Comparison of ENCODE assay signal across 8 cellular contexts in genomic region chr11:18383388-18384156, GRCh38. TPM values are rescaled to one million over a fixed set of nuclear protein-coding genes. Genes with fewer than 3 reads are reported as not detected.
DNase-seq lines count a peak whose midpoint lies in the region; ATAC-seq and TF ChIP-seq lines count a peak whose summit lies in the region.

No MANE protein-coding gene starts in this region.

- no peaks in the 10 kb centered on the region for H3K9me3 ChIP-seq in KOPT-K1 (ENCODE audit: insufficient read depth, low read length, poor library complexity, severe bottlenecking)

- DNase-seq in GM12865 (ENCODE audit: low read depth), result peak; percentile 86
- DNase-seq in WTC11 (ENCODE audit: low spot score), result no peak
- peak; percentile 97 to 99 for DNase-seq in cardiac fibroblast (ENCODE audit: low read depth in 2 of 2)
- peak; percentile 74 for DNase-seq in left lobe of liver (ENCODE audit: low spot score)
- peak; percentile 78 to 82 for DNase-seq in stimulated activated CD4-positive, alpha-beta T cell treated with anti-CD3 and anti-CD28 coated beads, Interleukin-2, amount 100 ng/mL, for 24 hours
- DNase-seq in NCI-H345 (lab: John Stamatoyannopoulos, UW), result no peak

- peak overlapping the region; percentile 47 for H3K4me3 ChIP-seq in GM12865 (ENCODE audit: low read depth, low read length)
- H3K4me3 ChIP-seq in cardiac fibroblast (replicated peaks in 1 of 2; ENCODE audit: low read depth in 2 of 2, low read length in 2 of 2), result peak overlapping the region in 1 of 2 donors; percentile 21

- no peaks in the 10 kb centered on the region for H3K36me3 ChIP-seq in KOPT-K1 (ENCODE audit: insufficient read depth, low read length)

- H3K9me3 Mint-ChIP-seq in WTC11, result no peaks in the 10 kb centered on the region

- peaks cover 4% of the 10 kb centered on the region; the same call in 1 of the 2 replicates for H3K27me3 Mint-ChIP-seq in WTC11 (ENCODE audit: low read depth)

- TF ChIP-seq CTCF in GM12865 (IDR thresholded peaks at IDR 0.05; ENCODE audit: insufficient read depth, low read depth, low read length, missing control alignments), result no peak
- TF ChIP-seq CTCF in WTC11 (IDR thresholded peaks at IDR 0.05), result no peak
- no peak for TF ChIP-seq CTCF in cardiac fibroblast (IDR thresholded peaks at IDR 0.05; ENCODE audit: low read depth, low read length)

- ATAC-seq in GM21825 (IDR thresholded peaks at IDR 0.05; ENCODE audit: unreplicated experiment), result peak; percentile 89
- ATAC-seq in WTC11, result peak; percentile 63
- ATAC-seq in left lobe of liver, result peak; percentile 79

- no peaks in the 10 kb centered on the region for H3K36me3 Mint-ChIP-seq in WTC11

- CTCF ChIA-PET in WTC11 (lab: Charles Lee), result interaction anchor here (0.9 to 2.7 kb wide), 3 partner anchors 17 to 339 kb away, joined by 3 to 12 read pairs (median 3); no protein-coding TSS in a partner anchor

- H3K27ac Mint-ChIP-seq in WTC11, result no peak overlapping the region

- peaks cover 13% of the 10 kb centered on the region; the same call in 1 of the 2 replicates for H3K4me1 Mint-ChIP-seq in WTC11

- peak overlapping the region; percentile 94 for H3K27ac ChIP-seq in KOPT-K1 (ENCODE audit: low read depth, low read length, poor library complexity, severe bottlenecking)

- POLR2A ChIA-PET in WTC11 (lab: Charles Lee), result interaction anchor here (1.0 to 1.3 kb wide), 2 partner anchors 9 to 12 kb away, joined by 3 to 4 read pairs; no protein-coding TSS in a partner anchor

- H3K4me3 Mint-ChIP-seq in WTC11, result no peak overlapping the region

TF ChIP-seq in WTC11, 78 proteins besides CTCF, POLR2A, EP300 and RAD21:
- TF ChIP-seq CREM (CRISPR knock-in tag; IDR thresholded peaks at IDR 0.05) (no peak), HMGA2 (CRISPR knock-in tag; IDR thresholded peaks at IDR 0.05) (no peak), HMGXB4 (CRISPR knock-in tag; IDR thresholded peaks at IDR 0.05) (no peak), ZNF416 (CRISPR knock-in tag; IDR thresholded peaks at IDR 0.05) (no peak)
TF ChIP-seq in WTC11: peak in this region for 0.

RNA-seq across cellular contexts. Expression of gene LDHA, which starts 10.8 kb away (rescaled TPM):
- 644 to 1,009 TPM (median 1,007 TPM) in 3 replicates for total RNA-seq in WTC11 (2021)
- total RNA-seq in left lobe of liver, result 450 TPM

RNA-seq across cellular contexts. Expression of gene LDHC, which starts 28.5 kb away (rescaled TPM):
- total RNA-seq in WTC11 (2021) (0.27 TPM in 1 of 3 replicates, not detected in the others), left lobe of liver (not detected)

Comparison
In these comparisons a context has a peak if more than half of its experiments do, and no peak if none do; other contexts are left out.
1. DNase-seq: peak in GM12865 (single experiment), cardiac fibroblast (2 of 2), left lobe of liver (single experiment) and stimulated activated CD4-positive, alpha-beta T cell treated with anti-CD3 and anti-CD28 coated beads, Interleukin-2, amount 100 ng/mL, for 24 hours (2 of 2); none in WTC11 (single experiment) and NCI-H345 (single experiment).
2. Peak in every context shown above with its lines, with median percentiles within 50 percentile points of each other: ATAC-seq.